In genomic region chr14:61759878-61760277, GRCh38 we compare ENCODE assay signal across 24 cellular contexts. TPM values are rescaled to one million over a fixed set of nuclear protein-coding genes. Genes with fewer than 3 reads are reported as not detected.
DNase-seq lines count a peak whose midpoint lies in the region; ATAC-seq, FAIRE-seq and TF ChIP-seq lines count a peak whose summit lies in the region.
"Had no signal": no experiment of that assay in that cellular context is flagged by ENCODE, and none has a peak within 500 bp of the region (broad histone marks: within the 10 kb centered on the region; RNA-seq: fewer than 3 reads in every experiment).

No MANE protein-coding gene starts in this region.

- no peak overlapping the region for H3K9ac ChIP-seq in Loucy (ENCODE audit: low read depth, low read length, poor library complexity, severe bottlenecking)
- H3K9ac ChIP-seq: BLaER1 treated with 17β-estradiol and CSF1 and Interleukin-3, amounts not matched to agents 10 nM and 100 nM; GM23248 had no signal

- H3K36me3 ChIP-seq in Loucy (ENCODE audit: insufficient read depth, low read length) = no peaks in the 10 kb centered on the region
- H3K36me3 ChIP-seq: BE2C had no signal

- no peaks in the 10 kb centered on the region for H4K20me1 ChIP-seq in Loucy (ENCODE audit: insufficient read depth, low read length, poor library complexity, severe bottlenecking)

- TF ChIP-seq CTCF in Loucy (conservative IDR thresholded peaks at IDR 0.05; ENCODE audit: low read length) (no peak), choroid plexus epithelial cell (conservative IDR thresholded peaks at IDR 0.05; ENCODE audit: low read depth, low read length) (no peak)

- no peak for ATAC-seq in activated T-cell treated with anti-CD3 and anti-CD28 coated beads, Interleukin-2, amount 50 U/mL, for 72 hours (replicated peaks in 1 of 2)
- ATAC-seq in stimulated activated effector memory CD8-positive, alpha-beta T cell treated with anti-CD3 and anti-CD28 coated beads, Interleukin-12 subunit alpha, Interleukin-12 subunit beta, amount 100 ng/mL, for 72 hours = no peak
- ATAC-seq: HCT116 had no signal

- H3K27me3 Mint-ChIP-seq in activated T-cell treated with anti-CD3 and anti-CD28 coated beads, Interleukin-2, amount 50 U/mL, for 24 hours = no peaks in the 10 kb centered on the region
- peaks cover 10% of the 10 kb centered on the region for H3K27me3 Mint-ChIP-seq in activated T-cell treated with anti-CD3 and anti-CD28 coated beads, Interleukin-2, amount 50 U/mL, for 72 hours (ENCODE audit: low read depth)

- no peak overlapping the region for H3K4me2 ChIP-seq in Loucy (ENCODE audit: low read depth, low read length, poor library complexity, severe bottlenecking)
- H3K4me2 ChIP-seq: BLaER1 treated with 17β-estradiol and CSF1 and Interleukin-3, amounts not matched to agents 10 nM and 100 nM had no signal

- H3K9me3 ChIP-seq in Loucy (ENCODE audit: insufficient read depth, low read depth, low read length) = no peaks in the 10 kb centered on the region
- H3K9me3 ChIP-seq: BE2C; BLaER1 treated with 17β-estradiol and CSF1 and Interleukin-3, amounts not matched to agents 10 nM and 100 nM had no signal

- peaks cover 25% of the 10 kb centered on the region for H3K4me1 ChIP-seq in Loucy (ENCODE audit: insufficient read depth, low read length, poor library complexity, severe bottlenecking)

- no peak overlapping the region for H3K4me3 Mint-ChIP-seq in activated T-cell treated with anti-CD3 and anti-CD28 coated beads, Interleukin-2, amount 50 U/mL, for 24 hours
- H3K4me3 Mint-ChIP-seq in activated T-cell treated with anti-CD3 and anti-CD28 coated beads, Interleukin-2, amount 50 U/mL, for 72 hours = no peak overlapping the region
- H3K4me3 Mint-ChIP-seq in stimulated activated effector memory CD8-positive, alpha-beta T cell treated with anti-CD3 and anti-CD28 coated beads, Interleukin-12 subunit alpha, Interleukin-12 subunit beta, amount 100 ng/mL, for 72 hours = no peak overlapping the region
- H3K4me3 Mint-ChIP-seq: CD14-positive monocyte, H9 had no signal

- no peaks in the 10 kb centered on the region for H3K9me2 ChIP-seq in Loucy (replicated peaks; ENCODE audit: low read depth, low read length)

- H2AFZ ChIP-seq in Loucy (ENCODE audit: low read length) = peak overlapping the region; percentile 16; the same call in 1 of the 2 replicates
- H2AFZ ChIP-seq: GM23248 had no signal

- H3F3A ChIP-seq in Loucy (ENCODE audit: low read depth) = no peaks in the 10 kb centered on the region

- H3K27ac Mint-ChIP-seq in activated T-cell treated with anti-CD3 and anti-CD28 coated beads, Interleukin-2, amount 50 U/mL, for 24 hours = peak overlapping the region; percentile 14
- no peak overlapping the region for H3K27ac Mint-ChIP-seq in activated T-cell treated with anti-CD3 and anti-CD28 coated beads, Interleukin-2, amount 50 U/mL, for 72 hours
- no peak overlapping the region for H3K27ac Mint-ChIP-seq in stimulated activated effector memory CD8-positive, alpha-beta T cell treated with anti-CD3 and anti-CD28 coated beads, Interleukin-12 subunit alpha, Interleukin-12 subunit beta, amount 100 ng/mL, for 72 hours
- H3K27ac Mint-ChIP-seq: H9 had no signal

- no peak overlapping the region for H3K4me3 ChIP-seq in Loucy (ENCODE audit: low read length, poor library complexity, severe bottlenecking)
- H3K4me3 ChIP-seq in choroid plexus epithelial cell (ENCODE audit: low read depth, low read length) = no peak overlapping the region
- H3K4me3 ChIP-seq: BLaER1 treated with 17β-estradiol and CSF1 and Interleukin-3, amounts not matched to agents 10 nM and 100 nM; GM23248 had no signal

- H3K36me3 Mint-ChIP-seq in activated T-cell treated with anti-CD3 and anti-CD28 coated beads, Interleukin-2, amount 50 U/mL, for 24 hours (ENCODE audit: low read depth) = peaks cover 20% of the 10 kb centered on the region
- H3K36me3 Mint-ChIP-seq in activated T-cell treated with anti-CD3 and anti-CD28 coated beads, Interleukin-2, amount 50 U/mL, for 72 hours (ENCODE audit: insufficient read depth in 2 of 2) = peaks cover 4 to 9% of the 10 kb centered on the region in 2 donors
- H3K36me3 Mint-ChIP-seq in stimulated activated effector memory CD8-positive, alpha-beta T cell treated with anti-CD3 and anti-CD28 coated beads, Interleukin-12 subunit alpha, Interleukin-12 subunit beta, amount 100 ng/mL, for 72 hours = peaks cover 31% of the 10 kb centered on the region

- no peak for DNase-seq in activated T-cell treated with anti-CD3 and anti-CD28 coated beads, Interleukin-2, amount 50 U/mL, for 24 hours
- DNase-seq in activated T-cell treated with anti-CD3 and anti-CD28 coated beads, Interleukin-2, amount 50 U/mL, for 72 hours = no peak
- DNase-seq in choroid plexus epithelial cell (ENCODE audit: low read depth) (peak; percentile 4), urothelium cell line (ENCODE audit: low spot score) (no peak), medulla oblongata (ENCODE audit: extremely low spot score) (no peak), NCI-H748 treated with DMSO at 0.1 percent for 48 hours (lab: John Stamatoyannopoulos, UW) (no peak)
- DNase-seq in stimulated activated effector memory CD8-positive, alpha-beta T cell treated with anti-CD3 and anti-CD28 coated beads, Interleukin-12 subunit alpha, Interleukin-12 subunit beta, amount 100 ng/mL, for 72 hours (ENCODE audit: low spot score in 2 of 2) = no peak
- DNase-seq: AML-193; BE2C; Calu3; CD4-positive, alpha-beta memory T cell; COR-L47; DMS53; DMS79 treated with DMSO at 0.1 percent for 48 hours; GF-D8; GM23248; H9 had no signal

- H3K79me2 ChIP-seq in Loucy (ENCODE audit: insufficient read depth, low read length) = peaks cover 26% of the 10 kb centered on the region

- peak; percentile 77 for FAIRE-seq in urothelium cell line (lab: Jason Lieb, UNC)
- FAIRE-seq: A204.1, GM12891 had no signal

- peaks cover 31% of the 10 kb centered on the region for H3K4me1 Mint-ChIP-seq in activated T-cell treated with anti-CD3 and anti-CD28 coated beads, Interleukin-2, amount 50 U/mL, for 24 hours (ENCODE audit: low read depth)
- peaks cover 40% of the 10 kb centered on the region for H3K4me1 Mint-ChIP-seq in activated T-cell treated with anti-CD3 and anti-CD28 coated beads, Interleukin-2, amount 50 U/mL, for 72 hours (ENCODE audit: low read depth)
- peaks cover 22% of the 10 kb centered on the region for H3K4me1 Mint-ChIP-seq in stimulated activated effector memory CD8-positive, alpha-beta T cell treated with anti-CD3 and anti-CD28 coated beads, Interleukin-12 subunit alpha, Interleukin-12 subunit beta, amount 100 ng/mL, for 72 hours

- H3K27me3 ChIP-seq in Loucy (ENCODE audit: insufficient read depth, low read length, poor library complexity, severe bottlenecking) = no peaks in the 10 kb centered on the region
- H3K27me3 ChIP-seq: BE2C; BLaER1 treated with 17β-estradiol and CSF1 and Interleukin-3, amounts not matched to agents 10 nM and 100 nM had no signal

- H3K9me3 Mint-ChIP-seq in activated T-cell treated with anti-CD3 and anti-CD28 coated beads, Interleukin-2, amount 50 U/mL, for 24 hours = no peaks in the 10 kb centered on the region
- no peaks in the 10 kb centered on the region for H3K9me3 Mint-ChIP-seq in activated T-cell treated with anti-CD3 and anti-CD28 coated beads, Interleukin-2, amount 50 U/mL, for 72 hours
- H3K9me3 Mint-ChIP-seq in stimulated activated effector memory CD8-positive, alpha-beta T cell treated with anti-CD3 and anti-CD28 coated beads, Interleukin-12 subunit alpha, Interleukin-12 subunit beta, amount 100 ng/mL, for 72 hours = no peaks in the 10 kb centered on the region

RNA-seq across cellular contexts. Expression of gene SNAPC1, which starts 2.3 kb away (rescaled TPM):
- 1 to 10 TPM; 7.2 to 7.8 TPM for total RNA-seq in activated T-cell treated with anti-CD3 and anti-CD28 coated beads, Interleukin-2, amount 50 U/mL, for 72 hours

RNA-seq across cellular contexts. Expression of gene SYT16, which starts 52.6 kb away (rescaled TPM):
- total RNA-seq in activated T-cell treated with anti-CD3 and anti-CD28 coated beads, Interleukin-2, amount 50 U/mL, for 72 hours = under 1 TPM; 0.02 to 0.09 TPM
- total RNA-seq: CD4-positive, alpha-beta memory T cell; G401 had no signal
